ENCODE assay signal across 34 cellular contexts in genomic region chr10:133213641-133214467, GRCh38. TPM values are rescaled to one million over a fixed set of nuclear protein-coding genes. Genes with fewer than 3 reads are reported as not detected.
"Had no signal": no experiment of that assay in that cellular context is flagged by ENCODE, and none has a peak within 500 bp of the region (broad histone marks: within the 10 kb centered on the region; RNA-seq: fewer than 3 reads in every experiment).

No MANE protein-coding gene starts in this region.

- H3K36me3 ChIP-seq: gastroesophageal sphincter, heart right ventricle, ovary, sigmoid colon, tibial artery had no signal

- H3K4me3 ChIP-seq: dorsolateral prefrontal cortex, gastroesophageal sphincter, heart right ventricle, ovary, sigmoid colon, testis, tibial artery had no signal

- H3K27ac Mint-ChIP-seq: endodermal cell; immature natural killer cell; nephron progenitor cell; stimulated activated memory B cell treated with anti-CD40 and anti-IgM and Interleukin-4, amounts not matched to agents 10 μg/mL and 1 μg/mL and 100 μg/mL, for 72 hours; type B pancreatic cell had no signal

- H3K9me3 Mint-ChIP-seq: endodermal cell; naive thymus-derived CD8-positive, alpha-beta T cell; stimulated activated memory B cell treated with anti-CD40 and anti-IgM and Interleukin-4, amounts not matched to agents 10 μg/mL and 1 μg/mL and 100 μg/mL, for 72 hours; type B pancreatic cell had no signal

- H3K4me1 ChIP-seq: gastroesophageal sphincter, heart right ventricle, sigmoid colon, testis, tibial artery had no signal

- H3K36me3 Mint-ChIP-seq: immature natural killer cell; naive thymus-derived CD8-positive, alpha-beta T cell; stimulated activated memory B cell treated with anti-CD40 and anti-IgM and Interleukin-4, amounts not matched to agents 10 μg/mL and 1 μg/mL and 100 μg/mL, for 72 hours; type B pancreatic cell had no signal

- H3K27ac ChIP-seq: dorsolateral prefrontal cortex, epithelial cell of prostate, gastroesophageal sphincter, heart right ventricle, ovary, sigmoid colon, testis, tibial artery had no signal

- H3K27me3 ChIP-seq: dorsolateral prefrontal cortex, ovary, testis had no signal

- FAIRE-seq: colon had no signal

- H3K4me1 Mint-ChIP-seq: endodermal cell; immature natural killer cell; stimulated activated memory B cell treated with anti-CD40 and anti-IgM and Interleukin-4, amounts not matched to agents 10 μg/mL and 1 μg/mL and 100 μg/mL, for 72 hours had no signal

- ATAC-seq: esophagus mucosa; heart right ventricle; left lobe of liver; naive thymus-derived CD8-positive, alpha-beta T cell; stimulated activated naive CD8-positive, alpha-beta T cell treated with anti-CD3 and anti-CD28 coated beads, Interleukin-15, Interleukin-2, amounts not matched to agents 100 U/mL and 50 U/mL, for 24 hours had no signal

- H3K4me3 Mint-ChIP-seq: endodermal cell; immature natural killer cell; naive thymus-derived CD8-positive, alpha-beta T cell; nephron progenitor cell; stimulated activated memory B cell treated with anti-CD40 and anti-IgM and Interleukin-4, amounts not matched to agents 10 μg/mL and 1 μg/mL and 100 μg/mL, for 72 hours; type B pancreatic cell had no signal

- H3K9me3 ChIP-seq: gastroesophageal sphincter, heart right ventricle, ovary, sigmoid colon, testis, tibial artery had no signal

- DNase-seq: dorsolateral prefrontal cortex; effector CD4-positive, alpha-beta T cell; endodermal cell; foreskin fibroblast; hypothalamus; immature natural killer cell; islet precursor cell; nephron progenitor cell; occipital lobe; retina; sigmoid colon; stimulated activated CD4-positive, alpha-beta T cell treated with anti-CD3 and anti-CD28 coated beads, Interleukin-2, amount 100 ng/mL, for 24 hours; stimulated activated CD4-positive, alpha-beta T cell treated with anti-CD3 and anti-CD28 coated beads, Interleukin-4, amount 100 ng/mL, for 24 hours; stimulated activated naive CD8-positive, alpha-beta T cell treated with anti-CD3 and anti-CD28 coated beads, Interleukin-15, Interleukin-2, amounts not matched to agents 100 U/mL and 50 U/mL, for 24 hours; testis; tibial artery had no signal

RNA-seq across cellular contexts. Expression of gene UTF1, which starts 16.2 kb away (rescaled TPM):
- total RNA-seq: cardiac septum; esophagus mucosa; gastroesophageal sphincter; heart right ventricle; left lobe of liver; lower leg skin; lung microvascular endothelial cell; mesenteric fat pad; myocyte; naive thymus-derived CD8-positive, alpha-beta T cell; occipital lobe; pulmonary artery endothelial cell; sigmoid colon; skeletal muscle tissue; urinary bladder had no signal
- polyA plus RNA-seq: heart right ventricle; immature natural killer cell; naive thymus-derived CD8-positive, alpha-beta T cell; sigmoid colon; urinary bladder had no signal

RNA-seq across cellular contexts. Expression of gene VENTX, which starts 23.8 kb away (rescaled TPM):
- total RNA-seq: lung microvascular endothelial cell; naive thymus-derived CD8-positive, alpha-beta T cell; occipital lobe; pulmonary artery endothelial cell; skeletal muscle tissue; urinary bladder had no signal
- polyA plus RNA-seq: naive thymus-derived CD8-positive, alpha-beta T cell had no signal

RNA-seq across cellular contexts. Expression of gene KNDC1, which starts 53.8 kb away (rescaled TPM):
- total RNA-seq: myocyte, pulmonary artery endothelial cell had no signal
- polyA plus RNA-seq: immature natural killer cell; naive thymus-derived CD8-positive, alpha-beta T cell had no signal
